ENCODE assay signal across 1 cellular context in the genomic region with DNA sequence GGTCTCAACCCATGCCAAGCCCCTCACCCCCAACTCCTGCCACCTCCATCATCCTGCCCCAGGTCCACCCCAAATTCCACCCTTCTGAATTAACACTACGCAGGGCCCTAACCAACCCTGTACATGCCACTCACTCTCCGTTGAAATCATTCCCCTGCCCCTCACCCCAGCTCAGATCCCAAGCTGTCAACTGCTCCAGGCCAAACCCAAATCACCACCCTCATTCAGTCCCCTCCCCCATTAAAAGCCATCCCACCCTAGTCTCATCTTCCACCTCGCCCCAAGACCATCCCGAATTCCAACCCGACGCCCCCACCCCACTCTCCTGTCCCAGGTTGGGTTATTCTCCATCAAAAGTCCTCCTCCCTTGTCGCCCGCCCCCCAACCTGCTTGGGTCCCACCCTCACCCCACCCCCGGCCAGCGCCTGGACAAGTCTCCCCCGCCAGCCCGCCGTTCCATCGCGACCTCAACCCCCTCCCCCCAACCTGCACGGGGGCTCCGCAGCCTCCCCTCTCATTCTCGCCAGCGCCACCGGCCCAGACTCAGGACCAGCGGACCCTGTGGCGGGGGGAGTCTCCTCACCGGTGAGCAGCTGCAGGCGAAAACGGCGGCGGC.
TF ChIP-seq lines count a peak whose summit lies in the region.

No MANE protein-coding gene starts in this region.

TF ChIP-seq in WTC11, 78 proteins besides CTCF, POLR2A, EP300 and RAD21 (continued from another document):
- TF ChIP-seq, protein P1, sequence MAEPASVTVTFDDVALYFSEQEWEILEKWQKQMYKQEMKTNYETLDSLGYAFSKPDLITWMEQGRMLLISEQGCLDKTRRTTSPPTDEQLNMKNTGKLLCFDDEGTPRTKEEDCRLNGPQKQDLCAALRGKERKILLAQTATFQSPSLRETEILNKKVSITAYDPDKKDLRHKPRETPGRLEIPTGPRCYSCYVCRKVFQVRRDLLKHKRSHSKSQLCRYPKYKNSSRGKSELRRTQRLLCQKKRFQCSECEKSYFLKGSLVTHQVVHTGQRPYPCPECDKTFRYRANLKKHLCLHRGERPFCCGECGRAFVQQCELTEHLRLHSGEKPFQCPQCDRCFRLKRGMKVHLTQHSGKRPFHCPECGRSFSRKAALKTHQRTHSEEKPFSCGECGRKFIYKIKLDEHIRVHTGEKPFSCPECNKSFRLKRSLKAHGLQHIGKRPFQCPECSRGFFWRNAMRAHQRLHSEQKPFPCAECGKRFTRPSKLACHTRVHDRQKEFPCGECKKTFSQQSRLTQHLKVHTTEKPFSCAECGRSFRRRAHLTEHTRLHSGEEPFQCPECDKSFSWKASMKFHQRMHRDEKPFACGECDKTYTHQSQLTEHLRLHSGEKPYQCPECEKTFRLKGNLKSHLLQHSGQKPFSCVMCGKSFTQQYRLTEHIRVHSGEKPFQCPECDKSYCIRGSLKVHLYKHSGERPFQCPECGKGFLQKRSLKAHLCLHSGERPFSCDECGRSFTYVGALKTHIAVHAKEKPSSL (CRISPR knock-in tag; conservative IDR thresholded peaks at IDR 0.05): no peak
- TF ChIP-seq ZNF317 (CRISPR knock-in tag; IDR thresholded peaks at IDR 0.05; ENCODE audit: borderline replicate concordance, low read depth) (no peak), NR2C2 (CRISPR knock-in tag; IDR thresholded peaks at IDR 0.05) (no peak), TEAD1 (CRISPR knock-in tag; IDR thresholded peaks at IDR 0.05) (no peak), IRF2 (CRISPR knock-in tag; IDR thresholded peaks at IDR 0.05; ENCODE audit: borderline replicate concordance, low read depth) (no peak)
- TF ChIP-seq, protein P2, sequence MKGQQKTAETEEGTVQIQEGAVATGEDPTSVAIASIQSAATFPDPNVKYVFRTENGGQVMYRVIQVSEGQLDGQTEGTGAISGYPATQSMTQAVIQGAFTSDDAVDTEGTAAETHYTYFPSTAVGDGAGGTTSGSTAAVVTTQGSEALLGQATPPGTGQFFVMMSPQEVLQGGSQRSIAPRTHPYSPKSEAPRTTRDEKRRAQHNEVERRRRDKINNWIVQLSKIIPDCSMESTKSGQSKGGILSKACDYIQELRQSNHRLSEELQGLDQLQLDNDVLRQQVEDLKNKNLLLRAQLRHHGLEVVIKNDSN (CRISPR knock-in tag; IDR thresholded peaks at IDR 0.05): no peak
